Comparison of ENCODE assay signal across 29 cellular contexts in the genomic region with DNA sequence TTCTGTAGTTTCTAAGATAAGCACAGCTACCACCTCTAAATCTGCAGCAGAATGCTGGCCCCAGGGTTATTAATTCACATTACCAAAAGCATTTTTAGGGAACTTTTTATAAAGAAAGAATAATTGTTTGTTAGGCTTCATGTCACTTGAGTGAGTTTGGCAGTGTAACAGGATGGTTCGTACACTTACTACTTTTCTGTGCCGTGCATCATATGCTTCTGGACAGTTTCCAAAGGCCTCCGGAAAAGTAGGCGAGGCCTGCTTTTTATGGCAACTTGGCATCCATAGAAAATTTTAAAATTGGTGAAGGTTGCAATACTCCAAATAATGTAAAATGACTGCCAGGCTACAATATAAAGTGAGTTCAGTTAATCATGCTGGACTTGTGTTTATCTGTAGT.
"Had no signal": no experiment of that assay in that cellular context is flagged by ENCODE, and none has a peak within 500 bp of the region (broad histone marks: within the 10 kb centered on the region; RNA-seq: fewer than 3 reads in every experiment).

No MANE protein-coding gene starts in this region.

- H3K4me1 ChIP-seq: left lung, lower lobe of right lung, neural progenitor cell, right atrium auricular region, right lobe of liver, thyroid gland, transverse colon, upper lobe of left lung had no signal

- H2AFZ ChIP-seq: neural progenitor cell had no signal

- ATAC-seq: heart left ventricle; left lung; lower lobe of right lung; natural killer cell; stimulated activated memory B cell treated with anti-CD40 and anti-IgM and Interleukin-4, amounts not matched to agents 10 μg/mL and 1 μg/mL and 100 μg/mL, for 72 hours; stimulated activated naive CD8-positive, alpha-beta T cell treated with anti-CD3 and anti-CD28 coated beads, Interleukin-15, amount 100 ng/mL, for 72 hours had no signal

- H3K27me3 ChIP-seq: heart left ventricle, left lung, neural progenitor cell, neutrophil, right atrium auricular region, right lobe of liver, testis, thyroid gland, transverse colon, upper lobe of left lung had no signal

- H3K9me3 ChIP-seq: heart left ventricle, left lung, lower lobe of right lung, neutrophil, right atrium auricular region, right lobe of liver, testis, thyroid gland, transverse colon, upper lobe of left lung had no signal

- H3K4me3 ChIP-seq: heart left ventricle, left lung, lower lobe of right lung, neural progenitor cell, right atrium auricular region, right lobe of liver, smooth muscle cell, testis, thyroid gland, transverse colon, upper lobe of left lung had no signal

- H3K4me2 ChIP-seq: neural progenitor cell, smooth muscle cell had no signal

- H3K27ac ChIP-seq: left lung, lower lobe of right lung, neural progenitor cell, neutrophil, right atrium auricular region, right lobe of liver, testis, thyroid gland, upper lobe of left lung had no signal

- FAIRE-seq: islet of Langerhans, urothelium cell line had no signal

- H3K9ac ChIP-seq: neural progenitor cell had no signal

- DNase-seq: heart left ventricle; hypothalamus; immature natural killer cell; left lung; lower lobe of right lung; mammary epithelial cell; mesendoderm; naive B cell; natural killer cell; nephron progenitor cell; occipital lobe; right lobe of liver; stimulated activated CD4-positive, alpha-beta T cell treated with anti-CD3 and anti-CD28 coated beads, Interleukin-1b, Interleukin-23, amount 100 ng/mL, for 48 hours; stimulated activated CD4-positive, alpha-beta T cell treated with anti-CD3 and anti-CD28 coated beads, Interleukin-2, amount 100 ng/mL, for 48 hours; stimulated activated CD4-positive, alpha-beta T cell treated with anti-CD3 and anti-CD28 coated beads, Interleukin-4, amount 100 ng/mL, for 4 hours; stimulated activated CD8-positive, alpha-beta memory T cell treated with anti-CD3 and anti-CD28 coated beads, Interleukin-4, amount 100 ng/mL, for 48 hours; stimulated activated naive CD4-positive, alpha-beta T cell treated with Interleukin-2 at 50 U/mL for 16 hours; stimulated activated naive CD8-positive, alpha-beta T cell treated with anti-CD3 and anti-CD28 coated beads, Interleukin-15, amount 100 ng/mL, for 72 hours; testis; thyroid gland; transverse colon; upper lobe of left lung had no signal
